19 cellular contexts compared by ENCODE assay signal in genomic region chrX:16573781-16574180, GRCh38.
DNase-seq lines count a peak whose midpoint lies in the region; ATAC-seq and TF ChIP-seq lines count a peak whose summit lies in the region.
"Had no signal": no experiment of that assay in that cellular context is flagged by ENCODE, and none has a peak within 500 bp of the region (broad histone marks: within the 10 kb centered on the region; RNA-seq: fewer than 3 reads in every experiment).

No MANE protein-coding gene starts in this region.

- H3K4me1 Mint-ChIP-seq in chondrocyte (ENCODE audit: low read depth) = peaks cover 9% of the 10 kb centered on the region
- no peaks in the 10 kb centered on the region for H3K4me1 Mint-ChIP-seq in CD4-positive, alpha-beta T cell (ENCODE audit: low read depth)
- H3K4me1 Mint-ChIP-seq: activated CD4-positive, alpha-beta T cell treated with anti-CD3 and anti-CD28 coated beads, Interleukin-2, amount 10 ng/mL, durations not matched to agents 24 days and 14 days; neural progenitor cell had no signal

- CTCF ChIA-PET in CD4-positive, alpha-beta T cell (lab: Charles Lee) = no interaction called here

- peak; percentile 53 for DNase-seq in AG08396 (ENCODE audit: low spot score)
- DNase-seq in LHCN-M2 (ENCODE audit: low read depth) = peak; percentile 86
- DNase-seq in chondrocyte (ENCODE audit: low spot score) = no peak
- DNase-seq in myocyte (ENCODE audit: low read depth) = peak; percentile 42
- no peak for DNase-seq in prostate gland (ENCODE audit: low spot score)
- DNase-seq in foreskin melanocyte = no peak
- no peak for DNase-seq in CD4-positive, alpha-beta T cell
- DNase-seq: activated CD4-positive, alpha-beta T cell treated with anti-CD3 and anti-CD28 coated beads, Interleukin-2, amount 10 ng/mL, durations not matched to agents 24 days and 14 days; activated T-cell treated with anti-CD3 and anti-CD28 coated beads, Interleukin-2, amount 50 U/mL, for 24 hours; DMS79; erythroblast; lower lobe of right lung; NCI-H2029 treated with DMSO at 0.1 percent for 48 hours; sigmoid colon; stimulated activated naive CD4-positive, alpha-beta T cell; T-helper 2 cell had no signal

- no peak for ATAC-seq in HG03135 (IDR thresholded peaks at IDR 0.05; ENCODE audit: unreplicated experiment)
- ATAC-seq in CD4-positive, alpha-beta T cell (ENCODE audit: poor library complexity) = no peak
- ATAC-seq: lower lobe of right lung had no signal

- intact Hi-C loops in prostate gland (cut with DNase I) = no loop called here
- intact Hi-C loops in CD4-positive, alpha-beta T cell (cut with DNase I, micrococcal nuclease) = no loop called here

- no peaks in the 10 kb centered on the region for H3K27me3 Mint-ChIP-seq in chondrocyte (ENCODE audit: low read depth)
- no peaks in the 10 kb centered on the region for H3K27me3 Mint-ChIP-seq in CD4-positive, alpha-beta T cell
- H3K27me3 Mint-ChIP-seq: activated CD4-positive, alpha-beta T cell treated with anti-CD3 and anti-CD28 coated beads, Interleukin-2, amount 10 ng/mL, durations not matched to agents 24 days and 14 days; activated naive CD8-positive, alpha-beta T cell had no signal

- TF ChIP-seq CTCF in chondrocyte (IDR thresholded peaks at IDR 0.05) (no peak), prostate gland (IDR thresholded peaks at IDR 0.05) (no peak)
- TF ChIP-seq CTCF in CD4-positive, alpha-beta T cell (IDR thresholded peaks at IDR 0.05) = no peak

- no peaks in the 10 kb centered on the region for H3K27me3 ChIP-seq in prostate gland (replicated peaks; ENCODE audit: insufficient read depth)
- no peaks in the 10 kb centered on the region for H3K27me3 ChIP-seq in CD4-positive, alpha-beta T cell (ENCODE audit: control insufficient read depth, insufficient read depth, low read length)
- H3K27me3 ChIP-seq: neural progenitor cell, sigmoid colon had no signal

- POLR2A ChIA-PET in CD4-positive, alpha-beta T cell (lab: Charles Lee) = no interaction called here

- no peak overlapping the region for H3K27ac ChIP-seq in prostate gland
- H3K27ac ChIP-seq in CD4-positive, alpha-beta T cell (ENCODE audit: low read depth, low read length) = no peak overlapping the region
- H3K27ac ChIP-seq: lower lobe of right lung, neural progenitor cell, sigmoid colon had no signal

- peak overlapping the region; percentile 69 for H3K27ac Mint-ChIP-seq in chondrocyte (ENCODE audit: unreplicated experiment)
- H3K27ac Mint-ChIP-seq in CD4-positive, alpha-beta T cell = no peak overlapping the region
- H3K27ac Mint-ChIP-seq: activated CD4-positive, alpha-beta T cell treated with anti-CD3 and anti-CD28 coated beads, Interleukin-2, amount 10 ng/mL, durations not matched to agents 24 days and 14 days; activated naive CD8-positive, alpha-beta T cell; activated T-cell treated with anti-CD3 and anti-CD28 coated beads, Interleukin-2, amount 50 U/mL, for 24 hours; neural progenitor cell had no signal

- H3K4me1 ChIP-seq in prostate gland (replicated peaks) = no peaks in the 10 kb centered on the region
- H3K4me1 ChIP-seq: lower lobe of right lung, sigmoid colon had no signal

- no peak overlapping the region for H3K4me3 ChIP-seq in prostate gland
- H3K4me3 ChIP-seq: lower lobe of right lung, neural progenitor cell, sigmoid colon had no signal

- H3K36me3 ChIP-seq in prostate gland = no peaks in the 10 kb centered on the region
- H3K36me3 ChIP-seq: lower lobe of right lung, neural progenitor cell, sigmoid colon had no signal

- H3K4me3 Mint-ChIP-seq in chondrocyte (ENCODE audit: unreplicated experiment) = no peak overlapping the region
- no peak overlapping the region for H3K4me3 Mint-ChIP-seq in CD4-positive, alpha-beta T cell
- H3K4me3 Mint-ChIP-seq: activated CD4-positive, alpha-beta T cell treated with anti-CD3 and anti-CD28 coated beads, Interleukin-2, amount 10 ng/mL, durations not matched to agents 24 days and 14 days; activated naive CD8-positive, alpha-beta T cell; activated T-cell treated with anti-CD3 and anti-CD28 coated beads, Interleukin-2, amount 50 U/mL, for 24 hours; neural progenitor cell had no signal

- TF ChIP-seq POLR2A in prostate gland (IDR thresholded peaks at IDR 0.05) = no peak

- WGBS in prostate gland = 79% methylated on average over 1 of the region's 1 CpG

- H3K9me3 Mint-ChIP-seq in chondrocyte (ENCODE audit: low read depth) = no peaks in the 10 kb centered on the region
- H3K9me3 Mint-ChIP-seq in CD4-positive, alpha-beta T cell = no peaks in the 10 kb centered on the region
- H3K9me3 Mint-ChIP-seq: activated CD4-positive, alpha-beta T cell treated with anti-CD3 and anti-CD28 coated beads, Interleukin-2, amount 10 ng/mL, durations not matched to agents 24 days and 14 days; activated T-cell treated with anti-CD3 and anti-CD28 coated beads, Interleukin-2, amount 50 U/mL, for 24 hours had no signal

- H3K9me3 ChIP-seq in prostate gland = no peaks in the 10 kb centered on the region
- no peaks in the 10 kb centered on the region for H3K9me3 ChIP-seq in CD4-positive, alpha-beta T cell (ENCODE audit: control insufficient read depth, low read length)
- H3K9me3 ChIP-seq: lower lobe of right lung, sigmoid colon had no signal

- no peaks in the 10 kb centered on the region for H3K36me3 Mint-ChIP-seq in chondrocyte (ENCODE audit: low read depth)
- no peaks in the 10 kb centered on the region for H3K36me3 Mint-ChIP-seq in CD4-positive, alpha-beta T cell (ENCODE audit: low read depth)
- H3K36me3 Mint-ChIP-seq: activated naive CD8-positive, alpha-beta T cell had no signal

Comparison
In these comparisons a context has a peak if more than half of its experiments do, and no peak if none do; other contexts are left out.
1. DNase-seq: peak in AG08396 (single experiment), LHCN-M2 (single experiment) and myocyte (single experiment); none in chondrocyte (single experiment), prostate gland (single experiment), foreskin melanocyte (single experiment) and CD4-positive, alpha-beta T cell (0 of 10).